ENCODE assay signal across 12 cellular contexts in genomic region chr19:34260771-34261173, GRCh38. TPM values are rescaled to one million over a fixed set of nuclear protein-coding genes. Genes with fewer than 3 reads are reported as not detected.
DNase-seq lines count a peak whose midpoint lies in the region; ATAC-seq and TF ChIP-seq lines count a peak whose summit lies in the region.
"Had no signal": no experiment of that assay in that cellular context is flagged by ENCODE, and none has a peak within 500 bp of the region (broad histone marks: within the 10 kb centered on the region; RNA-seq: fewer than 3 reads in every experiment).

No MANE protein-coding gene starts in this region.

- no peaks in the 10 kb centered on the region for H3K36me3 Mint-ChIP-seq in T-helper 2 cell treated with Interferon-gamma antibody and Interleukin-4, amounts not matched to agents 5 μg/mL and 100 μg/mL, for 36 hours (ENCODE audit: low read depth)

- no peak for ATAC-seq in thoracic aorta (ENCODE audit: insufficient number of reproducible peaks, low FRiP score, low read depth)
- ATAC-seq in GM21576 (IDR thresholded peaks at IDR 0.05; ENCODE audit: unreplicated experiment): no peak

- H3K27ac Mint-ChIP-seq in T-helper 2 cell treated with Interferon-gamma antibody and Interleukin-4, amounts not matched to agents 5 μg/mL and 100 μg/mL, for 36 hours: no peak overlapping the region

- H3K9ac ChIP-seq in adipocyte (ENCODE audit: low read length): no peak overlapping the region

- H3K4me3 ChIP-seq in adipocyte (ENCODE audit: low read length) (peak overlapping the region; percentile 48), hepatocyte (no peak overlapping the region), thoracic aorta (peak overlapping the region; percentile 16)

- WGBS in hepatocyte (ENCODE audit: low lambda C conversion rate, missing lambda C conversion rate): 13% methylated on average over 6 of the region's 6 CpGs

- H3K4me1 ChIP-seq in adipocyte (ENCODE audit: control insufficient read depth, insufficient read depth, low read length) (peaks cover 22% of the 10 kb centered on the region), hepatocyte (ENCODE audit: insufficient read depth) (peaks cover 23% of the 10 kb centered on the region), thoracic aorta (ENCODE audit: control insufficient read depth in 1 of 2, low read depth in 2 of 2) (peaks cover 27 to 68% of the 10 kb centered on the region in 2 donors)

- H3K27ac ChIP-seq in hepatocyte (peak overlapping the region; percentile 12), thoracic aorta (peak overlapping the region in 1 of 2 donors; percentile 4)

- DNase-seq in HCEC 1CT (peak; percentile 11), adipocyte (ENCODE audit: low read depth) (peak; percentile 50), hepatocyte (ENCODE audit: low spot score) (peak; percentile 33), thoracic aorta (ENCODE audit: low spot score) (no peak), NCI-H526 (lab: John Stamatoyannopoulos, UW) (no peak)
- DNase-seq in T-helper 2 cell treated with Interferon-gamma antibody and Interleukin-4, amounts not matched to agents 5 μg/mL and 100 μg/mL, for 36 hours (ENCODE audit: low spot score): no peak
- DNase-seq: anterior cingulate cortex, DMS79, erythroblast, kidney, NCI-H1417 treated with DMSO at 0.1 percent for 48 hours had no signal

- H3K79me2 ChIP-seq in hepatocyte: peaks cover 95% of the 10 kb centered on the region

- no peaks in the 10 kb centered on the region for H3K9me3 Mint-ChIP-seq in T-helper 2 cell treated with Interferon-gamma antibody and Interleukin-4, amounts not matched to agents 5 μg/mL and 100 μg/mL, for 36 hours

- H3K36me3 ChIP-seq in adipocyte (ENCODE audit: control insufficient read depth, insufficient read depth, low read length, severe bottlenecking): peaks cover 2% of the 10 kb centered on the region
- H3K36me3 ChIP-seq in hepatocyte (replicated peaks; ENCODE audit: insufficient read depth, low read depth): no peaks in the 10 kb centered on the region
- H3K36me3 ChIP-seq in thoracic aorta: no peaks in the 10 kb centered on the region

- H2AFZ ChIP-seq in hepatocyte: no peak overlapping the region

- peaks cover 3% of the 10 kb centered on the region for H3K27me3 Mint-ChIP-seq in T-helper 2 cell treated with Interferon-gamma antibody and Interleukin-4, amounts not matched to agents 5 μg/mL and 100 μg/mL, for 36 hours (ENCODE audit: low read depth)

- H3K9me2 ChIP-seq in hepatocyte (replicated peaks; ENCODE audit: insufficient read depth): no peaks in the 10 kb centered on the region

- H3K27me3 ChIP-seq in adipocyte (replicated peaks; ENCODE audit: control insufficient read depth, insufficient read depth, low read length) (no peaks in the 10 kb centered on the region), hepatocyte (no peaks in the 10 kb centered on the region), thoracic aorta (replicated peaks; ENCODE audit: insufficient read depth) (no peaks in the 10 kb centered on the region)

- peaks cover 3% of the 10 kb centered on the region for H3K4me1 Mint-ChIP-seq in T-helper 2 cell treated with Interferon-gamma antibody and Interleukin-4, amounts not matched to agents 5 μg/mL and 100 μg/mL, for 36 hours (ENCODE audit: low read depth)

- H3K4me3 Mint-ChIP-seq in T-helper 2 cell treated with Interferon-gamma antibody and Interleukin-4, amounts not matched to agents 5 μg/mL and 100 μg/mL, for 36 hours: no peak overlapping the region

- H3K4me2 ChIP-seq in hepatocyte: peak overlapping the region; percentile 65

- H4K20me1 ChIP-seq in hepatocyte (ENCODE audit: insufficient read depth, poor library complexity, severe bottlenecking): peaks cover 22% of the 10 kb centered on the region

- TF ChIP-seq CTCF in hepatocyte (IDR thresholded peaks at IDR 0.05; ENCODE audit: poor library complexity) (no peak), thoracic aorta (IDR thresholded peaks at IDR 0.05) (no peak)

- H3K9me3 ChIP-seq in adipocyte (ENCODE audit: control insufficient read depth, low read length): no peaks in the 10 kb centered on the region
- no peaks in the 10 kb centered on the region for H3K9me3 ChIP-seq in hepatocyte (ENCODE audit: low read depth)
- H3K9me3 ChIP-seq in thoracic aorta: no peaks in the 10 kb centered on the region

RNA-seq across cellular contexts. Expression of gene GARRE1, which starts 6.4 kb away (rescaled TPM):
- total RNA-seq in hepatocyte (15.4 and 16.3 TPM in 2 replicates), thoracic aorta (10 to 100 TPM; 31.4 to 37.5 TPM)
- polyA plus RNA-seq in hepatocyte: 9.0 and 10.2 TPM in 2 replicates

Comparison
In these comparisons a context has a peak if more than half of its experiments do, and no peak if none do; other contexts are left out.
1. DNase-seq: peak in HCEC 1CT (single experiment), adipocyte (single experiment) and hepatocyte (single experiment); none in thoracic aorta (single experiment), NCI-H526 (0 of 2) and T-helper 2 cell treated with Interferon-gamma antibody and Interleukin-4, amounts not matched to agents 5 μg/mL and 100 μg/mL, for 36 hours (single experiment).